In genomic region chr10:72277996-72278667, GRCh38 we compare ENCODE assay signal across 11 cellular contexts. TPM values are rescaled to one million over a fixed set of nuclear protein-coding genes. Genes with fewer than 3 reads are reported as not detected.
DNase-seq lines count a peak whose midpoint lies in the region; ATAC-seq and TF ChIP-seq lines count a peak whose summit lies in the region.
"Had no signal": no experiment of that assay in that cellular context is flagged by ENCODE, and none has a peak within 500 bp of the region (broad histone marks: within the 10 kb centered on the region; RNA-seq: fewer than 3 reads in every experiment).

No MANE protein-coding gene starts in this region.

- no peak overlapping the region for H4K5ac ChIP-seq in mesendoderm (ENCODE audit: low read length)

- no peak overlapping the region for H3K56ac ChIP-seq in mesendoderm (ENCODE audit: low read length)

- H3K27me3 Mint-ChIP-seq in type B pancreatic cell: no peaks in the 10 kb centered on the region

- H3K79me2 ChIP-seq in mesendoderm (ENCODE audit: control insufficient read depth, insufficient read depth, low read length): peaks cover 10% of the 10 kb centered on the region

- H3K79me1 ChIP-seq in mesendoderm (ENCODE audit: low read length): peaks cover 5% of the 10 kb centered on the region

- H3K18ac ChIP-seq in mesendoderm (ENCODE audit: low read length): no peak overlapping the region

- peak overlapping the region; percentile 46 for H3K27ac Mint-ChIP-seq in type B pancreatic cell

- no peaks in the 10 kb centered on the region for H3K9me3 Mint-ChIP-seq in type B pancreatic cell

- H3K27me3 ChIP-seq in heart left ventricle (no peaks in the 10 kb centered on the region), mesendoderm (ENCODE audit: insufficient read depth, low read length, poor library complexity) (no peaks in the 10 kb centered on the region)

- no peak for TF ChIP-seq POLR2A in heart left ventricle (IDR thresholded peaks at IDR 0.05)

- no peak overlapping the region for H3K23ac ChIP-seq in mesendoderm (ENCODE audit: low read length)

- no peak overlapping the region for H3K9ac ChIP-seq in mesendoderm (ENCODE audit: low read length)

- H3K27ac ChIP-seq in heart left ventricle (peak overlapping the region in 7 of 12 donors; percentile 5 to 100 (median 96)), mesendoderm (ENCODE audit: low read depth, low read length) (no peak overlapping the region)

- peaks cover 13% of the 10 kb centered on the region for H3K36me3 Mint-ChIP-seq in type B pancreatic cell

- H3K4ac ChIP-seq in mesendoderm (ENCODE audit: low read depth, low read length): no peak overlapping the region

- H3K4me3 Mint-ChIP-seq in type B pancreatic cell: peak overlapping the region; percentile 8

- H2BK15ac ChIP-seq in mesendoderm (replicated peaks; ENCODE audit: low read depth): no peak overlapping the region

- DNase-seq in heart left ventricle (no peak), left ventricle myocardium superior (no peak), amniotic epithelial cell (ENCODE audit: low read depth) (peak; percentile 68), mesendoderm (peak; percentile 52), type B pancreatic cell (ENCODE audit: extremely low spot score, unreplicated experiment) (no peak), ureter (ENCODE audit: low spot score) (no peak), NCI-H1694 treated with DMSO at 0.1 percent for 48 hours (lab: John Stamatoyannopoulos, UW) (no peak)
- no peak for DNase-seq in stimulated activated CD4-positive, alpha-beta T cell treated with anti-CD3 and anti-CD28 coated beads, Interleukin-4, amount 100 ng/mL, for 4 hours
- DNase-seq: activated CD4-positive, CD25-positive, alpha-beta regulatory T cell treated with anti-CD3 and anti-CD28 coated beads, Interleukin-2, amount 50 U/mL, for 72 hours; islet precursor cell; NCI-H748 treated with DMSO at 0.1 percent for 48 hours had no signal

- ATAC-seq in heart left ventricle (no peak), left ventricle myocardium superior (no peak)

- intact Hi-C loops in heart left ventricle (cut with DNase I): loop anchor here in 6 of 10 donors (2.0 to 10.0 kb wide), 5 partner anchors 19 to 49 kb away; no protein-coding TSS in a partner anchor
- intact Hi-C loops in left ventricle myocardium superior (cut with micrococcal nuclease): loop anchor here (10.0 kb wide), 1 partner anchor 47 kb away; no protein-coding TSS in a partner anchor

- TF ChIP-seq CTCF in heart left ventricle (IDR thresholded peaks at IDR 0.05) (no peak), type B pancreatic cell (conservative IDR thresholded peaks at IDR 0.05) (no peak)

- no peaks in the 10 kb centered on the region for H3K9me3 ChIP-seq in heart left ventricle

- 85 to 93% (median 86%) methylated on average over 3 of the region's 3 CpGs for WGBS in heart left ventricle, 4 donors
- WGBS in mesendoderm (ENCODE audit: extremely low coverage, insufficient coverage, low lambda C conversion rate): no CpG with 5 or more reads among the region's 3 CpGs

- H3K4me1 ChIP-seq in heart left ventricle (peaks cover 6 to 32% (median 22%) of the 10 kb centered on the region in 12 donors), mesendoderm (ENCODE audit: control insufficient read depth, low read depth, low read length) (peaks cover 1% of the 10 kb centered on the region)

- no peak overlapping the region for H2BK120ac ChIP-seq in mesendoderm (ENCODE audit: low read depth, low read length)

- H3K4me2 ChIP-seq in mesendoderm (ENCODE audit: low read length): no peak overlapping the region

- H3K36me3 ChIP-seq in heart left ventricle (peaks cover 3 to 20% (median 15%) of the 10 kb centered on the region in 9 donors), mesendoderm (ENCODE audit: control insufficient read depth, insufficient read depth, low read length) (no peaks in the 10 kb centered on the region)

- H2AK5ac ChIP-seq in mesendoderm (ENCODE audit: low read length): no peak overlapping the region

- no peak overlapping the region for H3K4me3 ChIP-seq in heart left ventricle
- no peak overlapping the region for H3K4me3 ChIP-seq in mesendoderm (ENCODE audit: low read length)

- no peak overlapping the region for H2BK5ac ChIP-seq in mesendoderm (ENCODE audit: low read length)

- H3K4me1 Mint-ChIP-seq in type B pancreatic cell (ENCODE audit: unreplicated experiment): peaks cover 29% of the 10 kb centered on the region

- no peak overlapping the region for H4K8ac ChIP-seq in mesendoderm (ENCODE audit: low read depth, low read length)

RNA-seq across cellular contexts. Expression of gene DDIT4, which starts 4.4 kb away (rescaled TPM):
- total RNA-seq in heart left ventricle: 10 to 100 TPM; 14.6 to 68.2 (median 40.4) TPM
- polyA plus RNA-seq in heart left ventricle: 100 to 1,000 TPM in 1 of 2 donors, 10 to 100 TPM in 1; 59.4 to 112 TPM
- 64.2 TPM for total RNA-seq in left ventricle myocardium superior
- 13.6 TPM for polyA plus RNA-seq in mesendoderm (2013, experiment 1 of 2)
- polyA plus RNA-seq in mesendoderm (2013, experiment 2 of 2): 13.8 TPM
- total RNA-seq in type B pancreatic cell (ENCODE audit: low replicate concordance): 95.9 and 130 TPM in 2 replicates
- total RNA-seq in ureter: 525 TPM

Comparison
In these comparisons a context has a peak if more than half of its experiments do, and no peak if none do; other contexts are left out.
1. DNase-seq: peak in amniotic epithelial cell (single experiment) and mesendoderm (single experiment); none in heart left ventricle (0 of 5), left ventricle myocardium superior (single experiment), type B pancreatic cell (single experiment), ureter (single experiment), stimulated activated CD4-positive, alpha-beta T cell treated with anti-CD3 and anti-CD28 coated beads, Interleukin-4, amount 100 ng/mL, for 4 hours (0 of 2) and NCI-H1694 treated with DMSO at 0.1 percent for 48 hours (single experiment).